8 cellular contexts compared by ENCODE assay signal in the genomic region with DNA sequence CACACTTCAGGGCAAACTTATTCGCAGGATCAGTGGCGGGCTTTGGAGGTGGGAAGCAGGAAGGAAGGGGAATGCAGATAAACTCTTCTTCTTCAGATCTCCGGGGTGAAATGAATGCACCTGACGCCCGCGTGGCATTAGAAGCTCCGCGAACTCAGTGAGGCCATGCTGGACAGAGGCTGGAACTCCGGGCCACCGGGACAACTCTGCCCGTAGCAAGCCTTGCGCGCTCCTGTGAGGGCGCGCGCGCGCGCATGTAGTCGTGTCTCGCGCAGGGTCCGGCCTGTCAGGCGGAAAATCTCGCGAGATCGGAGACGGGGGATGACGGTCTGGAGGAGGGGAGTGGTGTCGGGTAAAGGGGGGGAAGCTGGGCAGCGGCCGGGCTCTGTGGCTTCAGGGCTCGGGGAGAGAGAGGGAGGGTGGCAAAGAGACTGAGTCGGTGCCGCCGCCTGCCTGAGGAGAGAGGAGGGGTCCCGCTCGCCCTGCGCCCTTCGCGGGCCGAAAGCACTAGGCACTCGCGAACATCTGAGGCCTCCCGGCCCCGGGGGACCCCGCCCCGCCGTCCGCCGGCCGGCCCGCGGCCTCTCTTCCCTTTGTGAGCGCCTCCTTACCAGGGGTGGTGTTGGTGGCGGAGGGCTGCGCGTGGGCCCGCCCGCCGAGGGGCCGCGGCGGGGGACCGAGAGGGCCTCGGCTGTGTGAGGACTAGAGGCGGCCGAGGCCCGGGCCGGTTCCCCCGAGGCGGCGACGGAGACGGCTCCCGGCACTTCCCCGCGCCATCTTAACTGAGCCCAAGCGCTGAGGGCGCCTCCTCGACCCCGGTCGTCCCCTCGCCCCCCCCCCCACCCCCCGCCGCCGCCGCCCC. TPM values are rescaled to one million over a fixed set of nuclear protein-coding genes. Genes with fewer than 3 reads are reported as not detected.
A peak's percentile ranks its signal among the peaks of the same experiment; 100 is the strongest.
DNase-seq lines count a peak whose midpoint lies in the region; ATAC-seq and TF ChIP-seq lines count a peak whose summit lies in the region.

Gene TAOK1 (plus strand): TSS at position 370 of the 862 bp plus-strand sequence. CDS start 61,186 bp downstream, outside the sequence.

- H3K4me3 ChIP-seq in LNCaP clone FGC (ENCODE audit: low read depth, low read length) (peak within 1 kb of the TSS; percentile 82), esophagus squamous epithelium (peak within 1 kb of the TSS; percentile 92 to 98 (median 96))

- H3K27me3 Mint-ChIP-seq in activated T-helper 1 cell treated with anti-CD3 and anti-CD28 coated beads, Interleukin-12 subunit alpha, Interleukin-12 subunit beta, Interleukin-2, Interleukin-4 antibody, amounts not matched to agents 30 ng/mL and 10 ng/mL and 1 ng/mL, durations not matched to agents 14 hours and 24 hours and 36 hours (ENCODE audit: insufficient read depth) = no peaks in the 10 kb centered on the region

- TF ChIP-seq POLR2A in esophagus squamous epithelium (IDR thresholded peaks at IDR 0.05) = peak in 3 of 4 donors; percentile 94 to 96 (median 95)

- TF ChIP-seq CTCF in LNCaP clone FGC (IDR thresholded peaks at IDR 0.05; ENCODE audit: control insufficient read depth, extremely low read depth, insufficient read depth) (no peak), esophagus squamous epithelium (IDR thresholded peaks at IDR 0.05) (no peak)

- peak within 1 kb of the TSS; percentile 98 to 100 (median 99) for H3K27ac ChIP-seq in esophagus squamous epithelium

- intact Hi-C loops in activated T-helper 1 cell treated with anti-CD3 and anti-CD28 coated beads, Interleukin-12 subunit alpha, Interleukin-12 subunit beta, Interleukin-2, Interleukin-4 antibody, amounts not matched to agents 30 ng/mL and 10 ng/mL and 1 ng/mL, durations not matched to agents 14 hours and 24 hours and 36 hours (cut with micrococcal nuclease) = loop anchor here (1.0 to 10.0 kb wide), 6 partner anchors 96 to 675 kb away; partner anchors contain the start of genes NUFIP2, PROCA1, RAB34 and RPL23A
- intact Hi-C loops in esophagus squamous epithelium (cut with DNase I) = no loop called here

- DNase-seq in DMS79 (lab: John Stamatoyannopoulos, UW) = peak; percentile 92
- peak; percentile 91 for DNase-seq in LNCaP clone FGC (ENCODE audit: low read depth)
- DNase-seq in RPMI8226 = peak; percentile 99
- DNase-seq in activated T-helper 1 cell treated with anti-CD3 and anti-CD28 coated beads, Interleukin-12 subunit alpha, Interleukin-12 subunit beta, Interleukin-2, Interleukin-4 antibody, amounts not matched to agents 30 ng/mL and 10 ng/mL and 1 ng/mL, durations not matched to agents 14 hours and 24 hours and 36 hours (ENCODE audit: low spot score) = peak; percentile 97
- peak; percentile 93 for DNase-seq in esophagus squamous epithelium (lab: John Stamatoyannopoulos, UW)
- peak; percentile 99 for DNase-seq in myocyte (ENCODE audit: low read depth)
- peak; percentile 95 to 97 for DNase-seq in stimulated activated CD8-positive, alpha-beta memory T cell treated with anti-CD3 and anti-CD28 coated beads, Interleukin-7, amount 100 ng/mL, for 4 hours (ENCODE audit: low read depth in 2 of 2)

- peak within 1 kb of the TSS; percentile 95 for H3K27ac Mint-ChIP-seq in activated T-helper 1 cell treated with anti-CD3 and anti-CD28 coated beads, Interleukin-12 subunit alpha, Interleukin-12 subunit beta, Interleukin-2, Interleukin-4 antibody, amounts not matched to agents 30 ng/mL and 10 ng/mL and 1 ng/mL, durations not matched to agents 14 hours and 24 hours and 36 hours

- H3K4me1 Mint-ChIP-seq in activated T-helper 1 cell treated with anti-CD3 and anti-CD28 coated beads, Interleukin-12 subunit alpha, Interleukin-12 subunit beta, Interleukin-2, Interleukin-4 antibody, amounts not matched to agents 30 ng/mL and 10 ng/mL and 1 ng/mL, durations not matched to agents 14 hours and 24 hours and 36 hours (ENCODE audit: low read depth) = peaks cover 43% of the 10 kb centered on the region

- 0 to 1% methylated on average over 17 to 27 of the region's 88 CpGs for WGBS in esophagus squamous epithelium, 2 donors

- H3K36me3 Mint-ChIP-seq in activated T-helper 1 cell treated with anti-CD3 and anti-CD28 coated beads, Interleukin-12 subunit alpha, Interleukin-12 subunit beta, Interleukin-2, Interleukin-4 antibody, amounts not matched to agents 30 ng/mL and 10 ng/mL and 1 ng/mL, durations not matched to agents 14 hours and 24 hours and 36 hours (ENCODE audit: low read depth) = peaks cover 18% of the 10 kb centered on the region

- no peaks in the 10 kb centered on the region for H3K9me3 Mint-ChIP-seq in activated T-helper 1 cell treated with anti-CD3 and anti-CD28 coated beads, Interleukin-12 subunit alpha, Interleukin-12 subunit beta, Interleukin-2, Interleukin-4 antibody, amounts not matched to agents 30 ng/mL and 10 ng/mL and 1 ng/mL, durations not matched to agents 14 hours and 24 hours and 36 hours

- H3K4me1 ChIP-seq in esophagus squamous epithelium = peaks cover 5 to 42% (median 14%) of the 10 kb centered on the region in 3 donors

- no peaks in the 10 kb centered on the region for H3K27me3 ChIP-seq in esophagus squamous epithelium

- peak; percentile 77 for ATAC-seq in GM21825 (IDR thresholded peaks at IDR 0.05; ENCODE audit: unreplicated experiment)

- no peaks in the 10 kb centered on the region for H3K9me3 ChIP-seq in esophagus squamous epithelium

- peak within 1 kb of the TSS; percentile 98 for H3K4me3 Mint-ChIP-seq in activated T-helper 1 cell treated with anti-CD3 and anti-CD28 coated beads, Interleukin-12 subunit alpha, Interleukin-12 subunit beta, Interleukin-2, Interleukin-4 antibody, amounts not matched to agents 30 ng/mL and 10 ng/mL and 1 ng/mL, durations not matched to agents 14 hours and 24 hours and 36 hours

- H3K36me3 ChIP-seq in esophagus squamous epithelium = no peaks in the 10 kb centered on the region

RNA-seq across cellular contexts. Expression of gene TAOK1, which starts in this region (rescaled TPM):
- 45.9 and 46.9 TPM in 2 replicates for total RNA-seq in activated T-helper 1 cell treated with anti-CD3 and anti-CD28 coated beads, Interleukin-12 subunit alpha, Interleukin-12 subunit beta, Interleukin-2, Interleukin-4 antibody, amounts not matched to agents 30 ng/mL and 10 ng/mL and 1 ng/mL, durations not matched to agents 14 hours and 24 hours and 36 hours
- total RNA-seq in esophagus squamous epithelium = 10 to 100 TPM; 24.9 to 41.4 (median 38.7) TPM
- total RNA-seq in myocyte = 45.5 and 45.8 TPM in 2 replicates
- 12.4 TPM for polyA plus RNA-seq in myocyte (2012)

Comparison
In these comparisons a context has a peak if more than half of its experiments do, and no peak if none do; other contexts are left out.
1. Peak in every context shown above with its lines: DNase-seq, ATAC-seq, H3K4me3 ChIP-seq and H3K27ac ChIP-seq.